ENCODE assay signal across 1 cellular context in genomic region chr2:230658577-230658876, GRCh38.
TF ChIP-seq lines count a peak whose summit lies in the region.

No MANE protein-coding gene starts in this region.

TF ChIP-seq in GM23338, 12 proteins besides CTCF, POLR2A, EP300 and RAD21 (continued from another document):
- TF ChIP-seq EZH2 (IDR thresholded peaks at IDR 0.05; ENCODE audit: low read depth, unreplicated experiment) (no peak), REST (IDR thresholded peaks at IDR 0.05; ENCODE audit: unreplicated experiment) (no peak), ZNF462 (CRISPR knock-in tag; IDR thresholded peaks at IDR 0.05) (no peak), ZNF114 (CRISPR knock-in tag; IDR thresholded peaks at IDR 0.05) (no peak), EZH2phosphoT487 (IDR thresholded peaks at IDR 0.05; ENCODE audit: unreplicated experiment) (no peak), ZNF331 (CRISPR knock-in tag; IDR thresholded peaks at IDR 0.05; ENCODE audit: low read depth) (no peak), JUNB (IDR thresholded peaks at IDR 0.05; ENCODE audit: unreplicated experiment) (no peak), STAT1 (IDR thresholded peaks at IDR 0.05; ENCODE audit: unreplicated experiment) (no peak), POLR2AphosphoS5 (IDR thresholded peaks at IDR 0.05; ENCODE audit: low read depth) (no peak), NANOG (IDR thresholded peaks at IDR 0.05; ENCODE audit: borderline replicate concordance) (no peak), CREB1 (CRISPR knock-in tag; IDR thresholded peaks at IDR 0.05; ENCODE audit: low read depth) (no peak)
